In the genomic region with DNA sequence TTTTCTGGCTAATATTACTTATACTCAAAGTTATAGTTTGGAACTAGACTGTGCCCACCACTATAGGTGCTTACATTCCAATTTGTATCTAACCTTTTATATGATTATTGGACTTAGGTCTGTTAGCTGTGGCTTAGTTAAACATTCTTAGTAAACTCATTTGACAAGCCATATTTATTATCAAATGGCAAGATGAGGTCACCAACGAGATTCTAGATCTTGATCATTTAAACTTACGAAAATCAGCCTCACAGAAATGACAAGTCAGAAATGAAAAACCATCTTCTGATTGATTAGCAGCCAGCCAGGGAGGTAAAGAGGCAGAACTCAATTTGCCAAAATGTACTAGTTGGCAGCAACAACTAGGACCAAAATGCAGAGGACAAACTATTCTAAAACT, we compare ENCODE assay signal across 24 cellular contexts.
"Had no signal": no experiment of that assay in that cellular context is flagged by ENCODE, and none has a peak within 500 bp of the region (broad histone marks: within the 10 kb centered on the region; RNA-seq: fewer than 3 reads in every experiment).

No MANE protein-coding gene starts in this region.

- H3K4me3 ChIP-seq: ascending aorta, coronary artery, MG63 had no signal

- H3K27ac ChIP-seq: ascending aorta, coronary artery had no signal

- H3K9me3 ChIP-seq: ascending aorta, MG63 had no signal

- H3K4me3 Mint-ChIP-seq: activated CD4-positive, alpha-beta memory T cell treated with anti-CD3 and anti-CD28 coated beads for 36 hours; activated naive CD8-positive, alpha-beta T cell treated with anti-CD3 and anti-CD28 coated beads, Interleukin-2, amount 10 ng/mL, durations not matched to agents 7 days and 5 days; activated T-helper 1 cell treated with anti-CD3 and anti-CD28 coated beads, Interleukin-12 subunit alpha, Interleukin-12 subunit beta, Interleukin-2, Interleukin-4 antibody, amounts not matched to agents 30 ng/mL and 10 ng/mL and 1 ng/mL, durations not matched to agents 14 hours and 24 hours and 36 hours had no signal

- H3K36me3 Mint-ChIP-seq: activated CD4-positive, alpha-beta memory T cell treated with anti-CD3 and anti-CD28 coated beads for 36 hours had no signal

- H3K27ac Mint-ChIP-seq: activated CD4-positive, alpha-beta memory T cell treated with anti-CD3 and anti-CD28 coated beads for 36 hours; activated naive CD8-positive, alpha-beta T cell treated with anti-CD3 and anti-CD28 coated beads, Interleukin-2, amount 10 ng/mL, durations not matched to agents 7 days and 5 days; activated T-helper 1 cell treated with anti-CD3 and anti-CD28 coated beads, Interleukin-12 subunit alpha, Interleukin-12 subunit beta, Interleukin-2, Interleukin-4 antibody, amounts not matched to agents 30 ng/mL and 10 ng/mL and 1 ng/mL, durations not matched to agents 14 hours and 24 hours and 36 hours had no signal

- H3K27me3 Mint-ChIP-seq: activated CD4-positive, alpha-beta memory T cell treated with anti-CD3 and anti-CD28 coated beads for 36 hours; activated naive CD8-positive, alpha-beta T cell treated with anti-CD3 and anti-CD28 coated beads, Interleukin-2, amount 10 ng/mL, durations not matched to agents 7 days and 5 days had no signal

- DNase-seq: activated CD4-positive, alpha-beta memory T cell treated with anti-CD3 and anti-CD28 coated beads for 36 hours; activated CD4-positive, alpha-beta T cell treated with anti-CD3 and anti-CD28 coated beads, Interleukin-2, amount 50 U/mL, for 1 hour; activated CD8-positive, alpha-beta memory T cell treated with anti-CD3 and anti-CD28 coated beads, Interleukin-2, amount 50 U/mL, for 4 hours; activated naive CD4-positive, alpha-beta T cell treated with anti-CD3 and anti-CD28 coated beads, Interleukin-2, amount 50 U/mL, for 16 hours; activated naive CD8-positive, alpha-beta T cell treated with anti-CD3 and anti-CD28 coated beads, Interleukin-2, amount 10 ng/mL, durations not matched to agents 7 days and 5 days; activated T-cell treated with anti-CD3 and anti-CD28 coated beads for 4 hours; amygdala; Kasumi-1; KG1; MG63; NCI-H1048; NCI-H1105 treated with DMSO at 0.1 percent for 48 hours; NCI-H1436; NCI-H1694; NCI-H1930; NCI-H2081 treated with DMSO at 0.1 percent for 48 hours; NCI-H226; NCI-H446 treated with DMSO at 0.1 percent for 48 hours; NCI-H524; Right ventricle myocardium superior; T1000 had no signal

- H3K9me3 Mint-ChIP-seq: activated CD4-positive, alpha-beta memory T cell treated with anti-CD3 and anti-CD28 coated beads for 36 hours; activated naive CD8-positive, alpha-beta T cell treated with anti-CD3 and anti-CD28 coated beads, Interleukin-2, amount 10 ng/mL, durations not matched to agents 7 days and 5 days; activated T-helper 1 cell treated with anti-CD3 and anti-CD28 coated beads, Interleukin-12 subunit alpha, Interleukin-12 subunit beta, Interleukin-2, Interleukin-4 antibody, amounts not matched to agents 30 ng/mL and 10 ng/mL and 1 ng/mL, durations not matched to agents 14 hours and 24 hours and 36 hours had no signal

- H3K36me3 ChIP-seq: ascending aorta had no signal

- H3K27me3 ChIP-seq: ascending aorta, MG63 had no signal
